In the genomic region with DNA sequence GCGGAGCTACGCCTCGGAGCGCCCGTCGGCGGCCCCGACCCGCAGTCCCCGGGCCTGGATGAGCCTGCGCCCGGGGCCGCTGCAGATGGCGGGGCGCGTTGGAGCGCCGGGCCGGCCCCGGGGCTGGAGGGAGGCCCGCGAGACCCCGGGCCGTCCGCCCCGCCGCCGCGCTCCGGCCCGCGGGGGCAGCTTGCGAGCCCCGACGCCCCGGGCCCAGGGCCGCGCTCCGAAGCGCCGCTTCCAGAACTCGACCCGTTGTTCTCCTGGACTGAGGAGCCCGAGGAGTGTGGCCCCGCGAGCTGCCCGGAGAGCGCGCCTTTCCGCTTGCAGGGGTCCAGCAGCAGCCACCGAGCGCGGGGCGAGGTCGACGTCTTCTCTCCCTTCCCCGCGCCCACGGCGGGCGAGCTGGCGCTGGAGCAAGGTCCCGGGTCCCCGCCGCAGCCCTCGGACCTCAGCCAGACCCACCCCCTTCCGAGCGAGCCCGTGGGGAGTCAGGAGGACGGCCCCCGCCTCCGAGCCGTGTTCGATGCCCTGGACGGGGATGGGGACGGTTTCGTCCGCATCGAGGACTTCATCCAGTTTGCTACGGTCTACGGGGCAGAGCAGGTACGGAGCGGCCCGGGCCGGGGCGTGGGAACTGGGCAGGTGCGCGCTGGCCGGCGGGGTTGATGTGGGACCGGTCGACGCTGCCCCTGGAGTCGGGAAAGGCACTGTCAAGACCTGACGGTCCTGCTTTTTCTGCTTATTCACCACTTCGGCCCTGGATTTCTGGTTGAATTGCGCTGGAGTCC, we compare ENCODE assay signal across 6 cellular contexts. TPM values are rescaled to one million over a fixed set of nuclear protein-coding genes. Genes with fewer than 3 reads are reported as not detected.
A peak's percentile ranks its signal among the peaks of the same experiment; 100 is the strongest.
DNase-seq lines count a peak whose midpoint lies in the region; ATAC-seq and TF ChIP-seq lines count a peak whose summit lies in the region.

No MANE protein-coding gene starts in this region.

- peak overlapping the region; percentile 71 for H3K4me3 ChIP-seq in LNCaP clone FGC (ENCODE audit: low read depth, low read length)
- peak overlapping the region; percentile 66 to 67 for H3K4me3 ChIP-seq in esophagus (ENCODE audit: low read depth in 1 of 2, low read length in 2 of 2)

- H3K27ac ChIP-seq in esophagus (ENCODE audit: low read depth in 2 of 2, low read length in 1 of 2): peak overlapping the region in 1 of 2 donors; percentile 91

- in situ Hi-C loops in GM13977 (cut with MboI; ENCODE audit: low pct_unique_long_range_greater_than_20kb, low sequenced_read_pairs, unreplicated experiment): no loop called here

- peak; percentile 53 for DNase-seq in GM13977 (ENCODE audit: low spot score)
- no peak for DNase-seq in LNCaP clone FGC (ENCODE audit: low read depth)
- peak; percentile 30 for DNase-seq in stimulated activated CD8-positive, alpha-beta memory T cell treated with anti-CD3 and anti-CD28 coated beads, Interleukin-4, amount 100 ng/mL, for 48 hours
- no peak for DNase-seq in NCI-H510A (lab: John Stamatoyannopoulos, UW)

- H3K4me1 ChIP-seq in esophagus (ENCODE audit: control insufficient read depth in 2 of 2, insufficient read depth in 2 of 2, low read length in 1 of 2): peaks cover 5 to 12% of the 10 kb centered on the region in 2 donors

- WGBS in esophagus, 2 donors: 0 to 1% methylated on average over 95 to 97 of the region's 97 CpGs

- TF ChIP-seq CTCF in GM13977 (IDR thresholded peaks at IDR 0.05; ENCODE audit: extremely low read depth, insufficient read depth, missing control alignments): no peak
- TF ChIP-seq CTCF in LNCaP clone FGC (IDR thresholded peaks at IDR 0.05; ENCODE audit: control insufficient read depth, extremely low read depth, insufficient read depth): no peak

- no peaks in the 10 kb centered on the region for H3K36me3 ChIP-seq in esophagus (ENCODE audit: control insufficient read depth in 2 of 2, insufficient read depth in 2 of 2, low read length in 1 of 2)

- no peak for ATAC-seq in GM18868 (IDR thresholded peaks at IDR 0.05; ENCODE audit: unreplicated experiment)

- no peaks in the 10 kb centered on the region for H3K27me3 ChIP-seq in esophagus (ENCODE audit: control insufficient read depth in 1 of 2, insufficient read depth in 2 of 2, low read length in 2 of 2)

- no peaks in the 10 kb centered on the region for H3K9me3 ChIP-seq in esophagus (ENCODE audit: control insufficient read depth in 2 of 2, insufficient read depth in 1 of 2, low read depth in 1 of 2, low read length in 1 of 2)

RNA-seq across cellular contexts. Expression of gene RAB11FIP3, which starts 0.9 kb away (rescaled TPM):
- 10 to 100 TPM in 1 of 2 donors, 1 to 10 TPM in 1; 9.1 to 10.6 TPM for polyA plus RNA-seq in esophagus

RNA-seq across cellular contexts. Expression of gene DECR2, which starts 24.6 kb away (rescaled TPM):
- 10 to 100 TPM; 15.0 to 24.2 TPM for polyA plus RNA-seq in esophagus

RNA-seq across cellular contexts. Expression of gene NME4, which starts 29.3 kb away (rescaled TPM):
- polyA plus RNA-seq in esophagus: 10 to 100 TPM; 40.3 to 41.9 TPM

RNA-seq across cellular contexts. Expression of gene PGAP6, which starts 44.5 kb away (rescaled TPM):
- 10 to 100 TPM; 30.3 to 44.3 TPM for polyA plus RNA-seq in esophagus

RNA-seq across cellular contexts. Expression of gene MRPL28, which starts 56.0 kb away (rescaled TPM):
- 10 to 100 TPM; 54.5 to 75.9 TPM for polyA plus RNA-seq in esophagus

Comparison
In these comparisons a context has a peak if more than half of its experiments do, and no peak if none do; other contexts are left out.
1. DNase-seq: peak in GM13977 (single experiment) and stimulated activated CD8-positive, alpha-beta memory T cell treated with anti-CD3 and anti-CD28 coated beads, Interleukin-4, amount 100 ng/mL, for 48 hours (single experiment); none in LNCaP clone FGC (single experiment) and NCI-H510A (single experiment).